ENCODE assay signal across 22 cellular contexts in genomic region chr16:54873081-54873480, GRCh38.
"Had no signal": no experiment of that assay in that cellular context is flagged by ENCODE, and none has a peak within 500 bp of the region (broad histone marks: within the 10 kb centered on the region; RNA-seq: fewer than 3 reads in every experiment).

No MANE protein-coding gene starts in this region.

- H3K27me3 ChIP-seq: brain microvascular endothelial cell, heart right ventricle, neutrophil, thyroid gland had no signal

- H3K9ac ChIP-seq: parathyroid adenoma had no signal

- H3K4me1 ChIP-seq: gastroesophageal sphincter, parathyroid adenoma, thyroid gland had no signal

- H3K4me3 Mint-ChIP-seq: activated CD8-positive, alpha-beta T cell treated with anti-CD3 and anti-CD28 coated beads, Interleukin-2, amount 10 ng/mL, durations not matched to agents 7 days and 5 days; activated T-cell treated with anti-CD3 and anti-CD28 coated beads, Interleukin-2, amount 50 U/mL, for 72 hours; dendritic cell treated with granulocyte-macrophage colony-stimulating factor and Interleukin-4, amounts not matched to agents 40 ng/mL and 50 ng/mL, for 4 days; effector memory CD8-positive, alpha-beta T cell; naive thymus-derived CD4-positive, alpha-beta T cell; stimulated activated memory B cell treated with anti-CD40 and anti-IgM and Interleukin-4, amounts not matched to agents 10 μg/mL and 1 μg/mL and 100 μg/mL, for 72 hours; WTC11 had no signal

- H3K36me3 ChIP-seq: brain microvascular endothelial cell, gastroesophageal sphincter, heart right ventricle, neutrophil, thyroid gland had no signal

- H3K27me3 Mint-ChIP-seq: dendritic cell treated with granulocyte-macrophage colony-stimulating factor and Interleukin-4, amounts not matched to agents 40 ng/mL and 50 ng/mL, for 4 days; stimulated activated memory B cell treated with anti-CD40 and anti-IgM and Interleukin-4, amounts not matched to agents 10 μg/mL and 1 μg/mL and 100 μg/mL, for 72 hours had no signal

- ATAC-seq: activated CD8-positive, alpha-beta T cell treated with anti-CD3 and anti-CD28 coated beads, Interleukin-2, amount 10 ng/mL, durations not matched to agents 7 days and 5 days; activated naive CD4-positive, alpha-beta T cell treated with anti-CD3 and anti-CD28 coated beads, Interleukin-2, amount 50 U/mL, for 72 hours; activated T-cell treated with anti-CD3 and anti-CD28 coated beads, Interleukin-2, amount 50 U/mL, for 72 hours; effector memory CD8-positive, alpha-beta T cell; gastroesophageal sphincter; heart right ventricle; left lobe of liver; mucosa of descending colon; naive thymus-derived CD4-positive, alpha-beta T cell; stimulated activated memory B cell treated with anti-CD40 and anti-IgM and Interleukin-4, amounts not matched to agents 10 μg/mL and 1 μg/mL and 100 μg/mL, for 72 hours; WTC11 had no signal

- H3K36me3 Mint-ChIP-seq: stimulated activated memory B cell treated with anti-CD40 and anti-IgM and Interleukin-4, amounts not matched to agents 10 μg/mL and 1 μg/mL and 100 μg/mL, for 72 hours had no signal

- DNase-seq: activated CD4-positive, alpha-beta T cell treated with anti-CD3 and anti-CD28 coated beads for 48 hours; activated CD8-positive, alpha-beta memory T cell treated with anti-CD3 and anti-CD28 coated beads, Interleukin-2, amount 50 U/mL, for 48 hours; activated CD8-positive, alpha-beta T cell treated with anti-CD3 and anti-CD28 coated beads, Interleukin-2, amount 10 ng/mL, durations not matched to agents 7 days and 5 days; activated gamma-delta T cell; activated T-cell treated with anti-CD3 and anti-CD28 coated beads, Interleukin-2, amount 50 U/mL, for 72 hours; amniotic stem cell; brain microvascular endothelial cell; effector memory CD8-positive, alpha-beta T cell; heart right ventricle; mucosa of descending colon; naive thymus-derived CD4-positive, alpha-beta T cell; retina; thyroid gland had no signal

- H3K27ac ChIP-seq: brain microvascular endothelial cell, epithelial cell of prostate, gastroesophageal sphincter, heart right ventricle, neutrophil, parathyroid adenoma, thyroid gland had no signal

- H3K4me3 ChIP-seq: gastroesophageal sphincter, heart right ventricle, mucosa of descending colon, thyroid gland had no signal

- H3K4me1 Mint-ChIP-seq: naive thymus-derived CD4-positive, alpha-beta T cell; stimulated activated memory B cell treated with anti-CD40 and anti-IgM and Interleukin-4, amounts not matched to agents 10 μg/mL and 1 μg/mL and 100 μg/mL, for 72 hours had no signal

- H3K9me3 ChIP-seq: gastroesophageal sphincter, mucosa of descending colon, neutrophil, thyroid gland had no signal

- H3K27ac Mint-ChIP-seq: activated CD8-positive, alpha-beta T cell treated with anti-CD3 and anti-CD28 coated beads, Interleukin-2, amount 10 ng/mL, durations not matched to agents 7 days and 5 days; activated naive CD4-positive, alpha-beta T cell treated with anti-CD3 and anti-CD28 coated beads, Interleukin-2, amount 50 U/mL, for 72 hours; activated T-cell treated with anti-CD3 and anti-CD28 coated beads, Interleukin-2, amount 50 U/mL, for 72 hours; dendritic cell treated with granulocyte-macrophage colony-stimulating factor and Interleukin-4, amounts not matched to agents 40 ng/mL and 50 ng/mL, for 4 days; effector memory CD8-positive, alpha-beta T cell; naive thymus-derived CD4-positive, alpha-beta T cell; stimulated activated memory B cell treated with anti-CD40 and anti-IgM and Interleukin-4, amounts not matched to agents 10 μg/mL and 1 μg/mL and 100 μg/mL, for 72 hours; WTC11 had no signal
